Comparison of ENCODE assay signal across 8 cellular contexts in the genomic region with DNA sequence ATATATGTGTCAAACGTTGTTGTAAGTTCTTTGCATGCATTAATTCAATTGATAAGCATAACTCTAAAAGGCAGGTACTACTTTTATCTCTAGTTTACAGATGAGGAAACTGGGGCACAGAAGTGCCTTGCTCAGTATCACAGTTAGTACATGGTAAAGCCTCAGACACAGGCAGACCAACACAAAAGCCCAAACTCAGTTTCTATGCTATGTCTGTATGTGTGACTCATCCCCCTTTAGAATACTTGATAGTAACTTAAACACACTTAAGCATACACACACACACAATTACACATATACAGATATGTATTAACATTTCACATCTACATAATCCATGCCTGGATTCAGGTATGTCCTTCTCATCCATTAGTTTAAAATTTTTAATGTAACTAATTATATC.
DNase-seq lines count a peak whose midpoint lies in the region; ATAC-seq, FAIRE-seq and TF ChIP-seq lines count a peak whose summit lies in the region.

No MANE protein-coding gene starts in this region.

- H3K27me3 ChIP-seq in transverse colon, result no peaks in the 10 kb centered on the region

- TF ChIP-seq CTCF in fibroblast of villous mesenchyme (IDR thresholded peaks at IDR 0.05; ENCODE audit: insufficient read depth, low read depth, low read length) (no peak), transverse colon (IDR thresholded peaks at IDR 0.05) (no peak)

- H3K27ac Mint-ChIP-seq in activated T-cell treated with anti-CD3 and anti-CD28 coated beads, Interleukin-2, amount 50 U/mL, for 72 hours, result peak overlapping the region; percentile 13

- peak; percentile 10 to 37 for DNase-seq in activated T-cell treated with anti-CD3 and anti-CD28 coated beads, Interleukin-2, amount 50 U/mL, for 72 hours
- no peak for DNase-seq in activated T-cell treated with anti-CD3 and anti-CD28 coated beads, Interleukin-2, amount 50 U/mL, for 48 hours
- DNase-seq in RCC 7860 (ENCODE audit: low spot score) (peak; percentile 26), fibroblast of villous mesenchyme (ENCODE audit: low read depth) (peak; percentile 71), transverse colon (no peak), DMS114 treated with DMSO at 0.1 percent for 48 hours (lab: John Stamatoyannopoulos, UW; ENCODE audit: unreplicated experiment) (no peak), NCI-H2081 (lab: John Stamatoyannopoulos, UW) (no peak)

- intact Hi-C loops in transverse colon (cut with DNase I; ENCODE audit: low total_unique reads), result no loop called here

- ATAC-seq in activated T-cell treated with anti-CD3 and anti-CD28 coated beads, Interleukin-2, amount 50 U/mL, for 72 hours (replicated peaks in 1 of 2), result peak; percentile 91 to 97
- ATAC-seq in HG03439 (IDR thresholded peaks at IDR 0.05; ENCODE audit: unreplicated experiment), result no peak

- in situ Hi-C loops in transverse colon (cut with MboI; ENCODE audit: low pct_ligation_motif_present in 1 of 4, low pct_unique_long_range_greater_than_20kb in 1 of 4, low sequenced_read_pairs in 3 of 4), result no loop called here

- H3K36me3 Mint-ChIP-seq in activated T-cell treated with anti-CD3 and anti-CD28 coated beads, Interleukin-2, amount 50 U/mL, for 72 hours (ENCODE audit: insufficient read depth in 2 of 2), result no peaks in the 10 kb centered on the region

- H3K27ac ChIP-seq in transverse colon, result peak overlapping the region; percentile 69 to 78 (median 73)

- no peak for FAIRE-seq in RCC 7860 (lab: Jason Lieb, UNC)

- no peak for TF ChIP-seq EP300 in transverse colon (IDR thresholded peaks at IDR 0.05; ENCODE audit: low read depth)

- no peaks in the 10 kb centered on the region for H3K27me3 Mint-ChIP-seq in activated T-cell treated with anti-CD3 and anti-CD28 coated beads, Interleukin-2, amount 50 U/mL, for 72 hours (ENCODE audit: low read depth)

- no peaks in the 10 kb centered on the region for H3K9me3 ChIP-seq in transverse colon

- peak overlapping the region; percentile 5 to 33 for H3K4me3 Mint-ChIP-seq in activated T-cell treated with anti-CD3 and anti-CD28 coated beads, Interleukin-2, amount 50 U/mL, for 72 hours

- H3K4me3 ChIP-seq in fibroblast of villous mesenchyme (ENCODE audit: low read depth, low read length), result no peak overlapping the region
- no peak overlapping the region for H3K4me3 ChIP-seq in transverse colon

- no peak for TF ChIP-seq POLR2A in transverse colon (IDR thresholded peaks at IDR 0.05)

- H3K4me1 ChIP-seq in transverse colon, result peaks cover 9 to 76% (median 37%) of the 10 kb centered on the region in 4 donors

- H3K36me3 ChIP-seq in transverse colon, result no peaks in the 10 kb centered on the region

- H3K9me3 Mint-ChIP-seq in activated T-cell treated with anti-CD3 and anti-CD28 coated beads, Interleukin-2, amount 50 U/mL, for 72 hours, result no peaks in the 10 kb centered on the region

- WGBS in transverse colon (ENCODE audit: low coverage in 1 of 2), 2 donors, result 21 to 40% methylated on average over 1 of the region's 1 CpG

- H3K4me1 Mint-ChIP-seq in activated T-cell treated with anti-CD3 and anti-CD28 coated beads, Interleukin-2, amount 50 U/mL, for 72 hours (ENCODE audit: low read depth), result peaks cover 36% of the 10 kb centered on the region

Comparison
In these comparisons a context has a peak if more than half of its experiments do, and no peak if none do; other contexts are left out.
1. DNase-seq: peak in activated T-cell treated with anti-CD3 and anti-CD28 coated beads, Interleukin-2, amount 50 U/mL, for 72 hours (2 of 2), RCC 7860 (single experiment) and fibroblast of villous mesenchyme (single experiment); none in activated T-cell treated with anti-CD3 and anti-CD28 coated beads, Interleukin-2, amount 50 U/mL, for 48 hours (0 of 2), transverse colon (single experiment), DMS114 treated with DMSO at 0.1 percent for 48 hours (single experiment) and NCI-H2081 (0 of 2).